ENCODE assay signal across 19 cellular contexts in the genomic region with DNA sequence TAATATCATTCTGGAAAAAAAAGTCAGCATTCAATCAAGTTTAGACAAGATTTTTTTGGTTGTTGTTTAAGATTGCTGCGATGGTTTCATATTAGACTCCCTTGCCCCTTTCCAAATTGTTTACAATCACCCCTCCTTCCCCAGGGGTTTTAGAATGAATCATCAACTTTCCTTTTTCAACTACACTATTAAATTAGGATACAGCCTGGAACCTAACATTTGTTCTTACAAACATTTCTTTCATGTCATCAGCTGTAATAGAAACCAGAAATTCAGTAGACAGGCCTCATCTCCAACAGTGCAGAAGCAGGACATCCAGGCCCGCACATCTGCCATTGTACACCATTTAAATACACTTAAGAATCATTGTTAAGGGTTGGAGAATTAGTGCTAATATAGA. TPM values are rescaled to one million over a fixed set of nuclear protein-coding genes. Genes with fewer than 3 reads are reported as not detected.
DNase-seq lines count a peak whose midpoint lies in the region; ATAC-seq, FAIRE-seq and TF ChIP-seq lines count a peak whose summit lies in the region.
"Had no signal": no experiment of that assay in that cellular context is flagged by ENCODE, and none has a peak within 500 bp of the region (broad histone marks: within the 10 kb centered on the region; RNA-seq: fewer than 3 reads in every experiment).

No MANE protein-coding gene starts in this region.

- intact Hi-C loops in vagina (cut with DNase I) (no loop called here), natural killer cell (cut with micrococcal nuclease) (no loop called here)

- no peak for TF ChIP-seq CTCF in vagina (IDR thresholded peaks at IDR 0.05)
- no peak for TF ChIP-seq CTCF in natural killer cell (IDR thresholded peaks at IDR 0.05)

- H3K27ac ChIP-seq in vagina = peak overlapping the region; percentile 72
- H3K27ac ChIP-seq: 22Rv1, SJCRH30, tibial artery, VCaP had no signal

- TF ChIP-seq POLR2A in vagina (IDR thresholded peaks at IDR 0.05) (no peak), GM12892 (IDR thresholded peaks at IDR 0.05; ENCODE audit: low read depth, low read length) (no peak)

- ATAC-seq in GM19324 (IDR thresholded peaks at IDR 0.05; ENCODE audit: low FRiP score, unreplicated experiment) (no peak), natural killer cell (no peak)
- ATAC-seq: CD8-positive, alpha-beta T cell had no signal

- H3K9me3 Mint-ChIP-seq in natural killer cell = no peaks in the 10 kb centered on the region
- H3K9me3 Mint-ChIP-seq: brain; CD8-positive, alpha-beta T cell had no signal

- no peaks in the 10 kb centered on the region for H3K36me3 Mint-ChIP-seq in natural killer cell
- H3K36me3 Mint-ChIP-seq: brain; CD8-positive, alpha-beta T cell had no signal

- DNase-seq in NCI-H2171 treated with DMSO at 0.1 percent for 48 hours (lab: John Stamatoyannopoulos, UW) (peak; percentile 24), NCI-H2171 (lab: John Stamatoyannopoulos, UW) (no peak), myocyte (ENCODE audit: low read depth) (peak; percentile 54), vagina (ENCODE audit: extremely low spot score in 2 of 2) (no peak), GM12892 (ENCODE audit: insufficient read length) (no peak), natural killer cell (no peak)
- DNase-seq: activated gamma-delta T cell treated with Interleukin-2 at 50 U/mL for 16 hours; CD8-positive, alpha-beta T cell; effector CD4-positive, alpha-beta T cell; islet precursor cell; NCI-H1048; posterior cingulate gyrus; SJCRH30; tibial artery had no signal

- H3K27me3 ChIP-seq in vagina = no peaks in the 10 kb centered on the region
- H3K27me3 ChIP-seq: SJCRH30, tibial artery had no signal

- H3K4me1 Mint-ChIP-seq in natural killer cell = peaks cover 2 to 27% of the 10 kb centered on the region in 2 donors

- no peak overlapping the region for H3K4me3 Mint-ChIP-seq in natural killer cell
- H3K4me3 Mint-ChIP-seq: CD8-positive, alpha-beta T cell had no signal

- peaks cover 37% of the 10 kb centered on the region for H3K4me1 ChIP-seq in vagina

- H3K27me3 Mint-ChIP-seq in natural killer cell (ENCODE audit: low read depth in 2 of 2) = no peaks in the 10 kb centered on the region

- H3K9me3 ChIP-seq in vagina = no peaks in the 10 kb centered on the region
- H3K9me3 ChIP-seq: SJCRH30, tibial artery had no signal

- FAIRE-seq in endometrium (lab: Jason Lieb, UNC) = peak; percentile 87
- FAIRE-seq in GM12892 (lab: Jason Lieb, UNC) = no peak

- H3K27ac Mint-ChIP-seq in natural killer cell = no peak overlapping the region
- H3K27ac Mint-ChIP-seq: CD8-positive, alpha-beta T cell had no signal

- no peak overlapping the region for H3K4me3 ChIP-seq in vagina
- H3K4me3 ChIP-seq: SJCRH30, tibial artery had no signal

- no peaks in the 10 kb centered on the region for H3K36me3 ChIP-seq in vagina
- H3K36me3 ChIP-seq: SJCRH30, tibial artery had no signal

RNA-seq across cellular contexts. Expression of a gene that starts 44.4 kb away (rescaled TPM):
- total RNA-seq in myocyte = 4.7 and 6.1 TPM in 2 replicates
- 11.0 TPM for polyA plus RNA-seq in myocyte (2012)
- total RNA-seq in vagina = 26.3 TPM
- 5.0 TPM for polyA plus RNA-seq in GM12892 (2012; ENCODE audit: missing spikeins)
- 10 to 100 TPM; 29.5 to 32.1 (median 31.3) TPM for total RNA-seq in natural killer cell

Comparison
In these comparisons a context has a peak if more than half of its experiments do, and no peak if none do; other contexts are left out.
1. DNase-seq: peak in NCI-H2171 treated with DMSO at 0.1 percent for 48 hours (single experiment) and myocyte (single experiment); none in NCI-H2171 (single experiment), vagina (0 of 2), GM12892 (single experiment) and natural killer cell (single experiment).